In the genomic region with DNA sequence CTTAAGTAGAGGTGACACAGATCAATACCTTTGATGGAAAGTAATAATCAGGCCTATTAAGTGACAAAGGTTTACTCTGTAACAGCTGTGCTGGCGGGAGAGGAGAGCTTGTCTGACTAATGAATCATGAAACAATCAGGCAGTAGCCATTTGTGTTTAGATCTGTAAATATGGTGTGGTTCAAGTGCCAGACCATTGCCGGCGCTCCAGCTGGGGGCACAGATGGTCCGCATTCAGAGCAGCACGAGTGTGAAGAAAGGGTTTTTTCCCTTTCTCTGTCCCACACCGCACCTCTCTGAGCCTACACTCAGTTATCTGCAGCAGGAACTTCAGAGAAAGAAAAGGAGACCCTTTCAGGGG, we compare ENCODE assay signal across 1 cellular context.
TF ChIP-seq lines count a peak whose summit lies in the region.

No MANE protein-coding gene starts in this region.

TF ChIP-seq in H1, 55 proteins besides CTCF, POLR2A, EP300 and RAD21 (continued from another document):
- TF ChIP-seq, protein P1, sequence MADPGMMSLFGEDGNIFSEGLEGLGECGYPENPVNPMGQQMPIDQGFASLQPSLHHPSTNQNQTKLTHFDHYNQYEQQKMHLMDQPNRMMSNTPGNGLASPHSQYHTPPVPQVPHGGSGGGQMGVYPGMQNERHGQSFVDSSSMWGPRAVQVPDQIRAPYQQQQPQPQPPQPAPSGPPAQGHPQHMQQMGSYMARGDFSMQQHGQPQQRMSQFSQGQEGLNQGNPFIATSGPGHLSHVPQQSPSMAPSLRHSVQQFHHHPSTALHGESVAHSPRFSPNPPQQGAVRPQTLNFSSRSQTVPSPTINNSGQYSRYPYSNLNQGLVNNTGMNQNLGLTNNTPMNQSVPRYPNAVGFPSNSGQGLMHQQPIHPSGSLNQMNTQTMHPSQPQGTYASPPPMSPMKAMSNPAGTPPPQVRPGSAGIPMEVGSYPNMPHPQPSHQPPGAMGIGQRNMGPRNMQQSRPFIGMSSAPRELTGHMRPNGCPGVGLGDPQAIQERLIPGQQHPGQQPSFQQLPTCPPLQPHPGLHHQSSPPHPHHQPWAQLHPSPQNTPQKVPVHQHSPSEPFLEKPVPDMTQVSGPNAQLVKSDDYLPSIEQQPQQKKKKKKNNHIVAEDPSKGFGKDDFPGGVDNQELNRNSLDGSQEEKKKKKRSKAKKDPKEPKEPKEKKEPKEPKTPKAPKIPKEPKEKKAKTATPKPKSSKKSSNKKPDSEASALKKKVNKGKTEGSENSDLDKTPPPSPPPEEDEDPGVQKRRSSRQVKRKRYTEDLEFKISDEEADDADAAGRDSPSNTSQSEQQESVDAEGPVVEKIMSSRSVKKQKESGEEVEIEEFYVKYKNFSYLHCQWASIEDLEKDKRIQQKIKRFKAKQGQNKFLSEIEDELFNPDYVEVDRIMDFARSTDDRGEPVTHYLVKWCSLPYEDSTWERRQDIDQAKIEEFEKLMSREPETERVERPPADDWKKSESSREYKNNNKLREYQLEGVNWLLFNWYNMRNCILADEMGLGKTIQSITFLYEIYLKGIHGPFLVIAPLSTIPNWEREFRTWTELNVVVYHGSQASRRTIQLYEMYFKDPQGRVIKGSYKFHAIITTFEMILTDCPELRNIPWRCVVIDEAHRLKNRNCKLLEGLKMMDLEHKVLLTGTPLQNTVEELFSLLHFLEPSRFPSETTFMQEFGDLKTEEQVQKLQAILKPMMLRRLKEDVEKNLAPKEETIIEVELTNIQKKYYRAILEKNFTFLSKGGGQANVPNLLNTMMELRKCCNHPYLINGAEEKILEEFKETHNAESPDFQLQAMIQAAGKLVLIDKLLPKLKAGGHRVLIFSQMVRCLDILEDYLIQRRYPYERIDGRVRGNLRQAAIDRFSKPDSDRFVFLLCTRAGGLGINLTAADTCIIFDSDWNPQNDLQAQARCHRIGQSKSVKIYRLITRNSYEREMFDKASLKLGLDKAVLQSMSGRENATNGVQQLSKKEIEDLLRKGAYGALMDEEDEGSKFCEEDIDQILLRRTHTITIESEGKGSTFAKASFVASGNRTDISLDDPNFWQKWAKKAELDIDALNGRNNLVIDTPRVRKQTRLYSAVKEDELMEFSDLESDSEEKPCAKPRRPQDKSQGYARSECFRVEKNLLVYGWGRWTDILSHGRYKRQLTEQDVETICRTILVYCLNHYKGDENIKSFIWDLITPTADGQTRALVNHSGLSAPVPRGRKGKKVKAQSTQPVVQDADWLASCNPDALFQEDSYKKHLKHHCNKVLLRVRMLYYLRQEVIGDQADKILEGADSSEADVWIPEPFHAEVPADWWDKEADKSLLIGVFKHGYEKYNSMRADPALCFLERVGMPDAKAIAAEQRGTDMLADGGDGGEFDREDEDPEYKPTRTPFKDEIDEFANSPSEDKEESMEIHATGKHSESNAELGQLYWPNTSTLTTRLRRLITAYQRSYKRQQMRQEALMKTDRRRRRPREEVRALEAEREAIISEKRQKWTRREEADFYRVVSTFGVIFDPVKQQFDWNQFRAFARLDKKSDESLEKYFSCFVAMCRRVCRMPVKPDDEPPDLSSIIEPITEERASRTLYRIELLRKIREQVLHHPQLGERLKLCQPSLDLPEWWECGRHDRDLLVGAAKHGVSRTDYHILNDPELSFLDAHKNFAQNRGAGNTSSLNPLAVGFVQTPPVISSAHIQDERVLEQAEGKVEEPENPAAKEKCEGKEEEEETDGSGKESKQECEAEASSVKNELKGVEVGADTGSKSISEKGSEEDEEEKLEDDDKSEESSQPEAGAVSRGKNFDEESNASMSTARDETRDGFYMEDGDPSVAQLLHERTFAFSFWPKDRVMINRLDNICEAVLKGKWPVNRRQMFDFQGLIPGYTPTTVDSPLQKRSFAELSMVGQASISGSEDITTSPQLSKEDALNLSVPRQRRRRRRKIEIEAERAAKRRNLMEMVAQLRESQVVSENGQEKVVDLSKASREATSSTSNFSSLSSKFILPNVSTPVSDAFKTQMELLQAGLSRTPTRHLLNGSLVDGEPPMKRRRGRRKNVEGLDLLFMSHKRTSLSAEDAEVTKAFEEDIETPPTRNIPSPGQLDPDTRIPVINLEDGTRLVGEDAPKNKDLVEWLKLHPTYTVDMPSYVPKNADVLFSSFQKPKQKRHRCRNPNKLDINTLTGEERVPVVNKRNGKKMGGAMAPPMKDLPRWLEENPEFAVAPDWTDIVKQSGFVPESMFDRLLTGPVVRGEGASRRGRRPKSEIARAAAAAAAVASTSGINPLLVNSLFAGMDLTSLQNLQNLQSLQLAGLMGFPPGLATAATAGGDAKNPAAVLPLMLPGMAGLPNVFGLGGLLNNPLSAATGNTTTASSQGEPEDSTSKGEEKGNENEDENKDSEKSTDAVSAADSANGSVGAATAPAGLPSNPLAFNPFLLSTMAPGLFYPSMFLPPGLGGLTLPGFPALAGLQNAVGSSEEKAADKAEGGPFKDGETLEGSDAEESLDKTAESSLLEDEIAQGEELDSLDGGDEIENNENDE (IDR thresholded peaks at IDR 0.05; ENCODE audit: insufficient replicate concordance, low read length): no peak
- TF ChIP-seq NRF1 (IDR thresholded peaks at IDR 0.05; ENCODE audit: low read depth, low read length) (no peak), RFX5 (IDR thresholded peaks at IDR 0.05; ENCODE audit: borderline replicate concordance, low read depth, low read length) (no peak), GTF2F1 (IDR thresholded peaks at IDR 0.05; ENCODE audit: borderline replicate concordance, low read depth, low read length) (no peak), RXRA (IDR thresholded peaks at IDR 0.05; ENCODE audit: insufficient read depth, low read depth, low read length) (no peak), RBBP5 (IDR thresholded peaks at IDR 0.05; ENCODE audit: borderline replicate concordance, low read depth, low read length) (no peak), SP1 (IDR thresholded peaks at IDR 0.05; ENCODE audit: low read depth, low read length) (no peak), BRCA1 (IDR thresholded peaks at IDR 0.05; ENCODE audit: low read depth, low read length) (no peak), JUN (IDR thresholded peaks at IDR 0.05; ENCODE audit: low read depth, low read length) (no peak), SIRT6 (IDR thresholded peaks at IDR 0.05; ENCODE audit: low read length) (no peak)
